ENCODE assay signal across 8 cellular contexts in the genomic region with DNA sequence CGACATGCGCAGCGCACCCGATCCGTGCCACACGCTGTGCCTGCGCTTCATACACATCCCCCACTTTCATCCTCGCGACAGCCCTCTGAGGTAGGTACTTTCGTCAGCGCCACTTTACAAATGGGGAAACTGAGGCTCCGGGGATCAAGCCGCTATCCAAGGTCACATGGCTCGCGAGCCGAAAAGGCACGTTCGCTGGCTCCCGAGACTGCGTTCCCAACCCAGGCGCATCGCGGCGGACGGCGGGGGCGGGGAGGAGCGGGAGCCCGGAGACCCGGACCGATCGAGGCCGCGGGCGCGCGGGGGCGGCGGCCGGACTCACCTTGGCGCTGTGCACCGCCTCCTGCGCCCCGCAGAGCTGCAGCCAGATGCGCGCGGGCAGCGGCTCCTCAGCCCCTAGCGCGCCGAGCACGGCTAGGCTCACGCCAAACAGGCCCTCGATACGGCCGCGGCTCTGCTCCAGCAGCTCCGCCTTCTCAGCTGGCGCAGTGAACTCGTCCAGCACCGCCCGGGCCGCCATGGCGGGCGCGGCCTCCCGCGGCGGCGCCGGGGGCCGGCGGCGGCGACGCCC. TPM values are rescaled to one million over a fixed set of nuclear protein-coding genes. Genes with fewer than 3 reads are reported as not detected.
DNase-seq lines count a peak whose midpoint lies in the region; ATAC-seq and TF ChIP-seq lines count a peak whose summit lies in the region.

No MANE protein-coding gene starts in this region.

- peaks cover 35% of the 10 kb centered on the region for H3K4me1 Mint-ChIP-seq in stimulated activated effector memory CD8-positive, alpha-beta T cell treated with anti-CD3 and anti-CD28 coated beads, Interleukin-12 subunit alpha, Interleukin-12 subunit beta, amount 100 ng/mL, for 72 hours

- no peaks in the 10 kb centered on the region for H3K36me3 ChIP-seq in liver (ENCODE audit: control insufficient read depth in 4 of 4, insufficient read depth in 3 of 4, low read depth in 1 of 4, low read length in 3 of 4)

- H3K36me3 Mint-ChIP-seq in stimulated activated effector memory CD8-positive, alpha-beta T cell treated with anti-CD3 and anti-CD28 coated beads, Interleukin-12 subunit alpha, Interleukin-12 subunit beta, amount 100 ng/mL, for 72 hours, result peaks cover 24% of the 10 kb centered on the region

- DNase-seq in ELF-1 (ENCODE audit: low read depth, low spot score) (peak; percentile 46), HuH-7 (ENCODE audit: low spot score) (peak; percentile 23), T-helper 2 cell (peak in 3 of 5 experiments; percentile 32 to 80 (median 33)), cerebellar cortex (ENCODE audit: low spot score) (peak; percentile 36), GM20000 (ENCODE audit: low spot score) (no peak)
- no peak for DNase-seq in stimulated activated effector memory CD8-positive, alpha-beta T cell treated with anti-CD3 and anti-CD28 coated beads, Interleukin-12 subunit alpha, Interleukin-12 subunit beta, amount 100 ng/mL, for 72 hours (ENCODE audit: low spot score in 2 of 2)

- TF ChIP-seq CTCF in liver (IDR thresholded peaks at IDR 0.05; ENCODE audit: low read depth, low read length, missing input control), result no peak
- TF ChIP-seq CTCF in GM20000 (IDR thresholded peaks at IDR 0.05; ENCODE audit: extremely low read depth, missing control alignments), result no peak

- peak; percentile 32 for ATAC-seq in GM21619 (IDR thresholded peaks at IDR 0.05; ENCODE audit: unreplicated experiment)
- ATAC-seq in stimulated activated effector memory CD8-positive, alpha-beta T cell treated with anti-CD3 and anti-CD28 coated beads, Interleukin-12 subunit alpha, Interleukin-12 subunit beta, amount 100 ng/mL, for 72 hours, result peak; percentile 66

- no peaks in the 10 kb centered on the region for H3K27me3 ChIP-seq in liver (ENCODE audit: control insufficient read depth in 4 of 4, insufficient read depth in 4 of 4, low read length in 3 of 4)

- peak overlapping the region; percentile 92 to 98 (median 96) for H3K4me3 ChIP-seq in liver (ENCODE audit: low read depth in 1 of 3, low read length in 3 of 3)

- H3K9me3 ChIP-seq in liver (ENCODE audit: control insufficient read depth in 4 of 4, low read length in 3 of 4), result no peaks in the 10 kb centered on the region

- H3K9ac ChIP-seq in liver (ENCODE audit: low read depth in 1 of 2, low read length in 2 of 2), result peak overlapping the region; percentile 87 to 95

- peak overlapping the region; percentile 97 for H3K27ac Mint-ChIP-seq in stimulated activated effector memory CD8-positive, alpha-beta T cell treated with anti-CD3 and anti-CD28 coated beads, Interleukin-12 subunit alpha, Interleukin-12 subunit beta, amount 100 ng/mL, for 72 hours

- peak overlapping the region; percentile 86 to 92 for H3K27ac ChIP-seq in liver (ENCODE audit: low read depth in 1 of 2, low read length in 2 of 2)

- under 1% methylated on average over 76 of the region's 76 CpGs for WGBS in liver

- peaks cover 8 to 49% (median 39%) of the 10 kb centered on the region in 4 donors for H3K4me1 ChIP-seq in liver (ENCODE audit: control insufficient read depth in 4 of 4, insufficient read depth in 4 of 4, low read length in 3 of 4)

- no peak for TF ChIP-seq RAD21 in liver (IDR thresholded peaks at IDR 0.05)

- no peak overlapping the region for H3K4me3 Mint-ChIP-seq in stimulated activated effector memory CD8-positive, alpha-beta T cell treated with anti-CD3 and anti-CD28 coated beads, Interleukin-12 subunit alpha, Interleukin-12 subunit beta, amount 100 ng/mL, for 72 hours

- H3K9me3 Mint-ChIP-seq in stimulated activated effector memory CD8-positive, alpha-beta T cell treated with anti-CD3 and anti-CD28 coated beads, Interleukin-12 subunit alpha, Interleukin-12 subunit beta, amount 100 ng/mL, for 72 hours, result no peaks in the 10 kb centered on the region

TF ChIP-seq in liver, 16 proteins besides CTCF, POLR2A, EP300 and RAD21:
- no peak for TF ChIP-seq EGR1 (IDR thresholded peaks at IDR 0.05; ENCODE audit: low read depth in 2 of 2)
- TF ChIP-seq, protein P1, sequence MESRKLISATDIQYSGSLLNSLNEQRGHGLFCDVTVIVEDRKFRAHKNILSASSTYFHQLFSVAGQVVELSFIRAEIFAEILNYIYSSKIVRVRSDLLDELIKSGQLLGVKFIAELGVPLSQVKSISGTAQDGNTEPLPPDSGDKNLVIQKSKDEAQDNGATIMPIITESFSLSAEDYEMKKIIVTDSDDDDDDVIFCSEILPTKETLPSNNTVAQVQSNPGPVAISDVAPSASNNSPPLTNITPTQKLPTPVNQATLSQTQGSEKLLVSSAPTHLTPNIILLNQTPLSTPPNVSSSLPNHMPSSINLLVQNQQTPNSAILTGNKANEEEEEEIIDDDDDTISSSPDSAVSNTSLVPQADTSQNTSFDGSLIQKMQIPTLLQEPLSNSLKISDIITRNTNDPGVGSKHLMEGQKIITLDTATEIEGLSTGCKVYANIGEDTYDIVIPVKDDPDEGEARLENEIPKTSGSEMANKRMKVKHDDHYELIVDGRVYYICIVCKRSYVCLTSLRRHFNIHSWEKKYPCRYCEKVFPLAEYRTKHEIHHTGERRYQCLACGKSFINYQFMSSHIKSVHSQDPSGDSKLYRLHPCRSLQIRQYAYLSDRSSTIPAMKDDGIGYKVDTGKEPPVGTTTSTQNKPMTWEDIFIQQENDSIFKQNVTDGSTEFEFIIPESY (IDR thresholded peaks at IDR 0.05), result no peak
- no peak for TF ChIP-seq YY1 (IDR thresholded peaks at IDR 0.05)
- no peak for TF ChIP-seq GABPA (IDR thresholded peaks at IDR 0.05 in 1 of 2, conservative IDR thresholded peaks at IDR 0.05 in 1 of 2)

RNA-seq across cellular contexts. Expression of gene N4BP1, which starts 0.4 kb away (rescaled TPM):
- 10 to 100 TPM; 10.8 to 14.5 TPM for total RNA-seq in liver
- 1 to 10 TPM; 4.4 to 5.7 TPM for polyA plus RNA-seq in liver

Comparison
In these comparisons a context has a peak if more than half of its experiments do, and no peak if none do; other contexts are left out.
1. DNase-seq: peak in ELF-1 (single experiment), HuH-7 (single experiment), T-helper 2 cell (3 of 5) and cerebellar cortex (single experiment); none in stimulated activated effector memory CD8-positive, alpha-beta T cell treated with anti-CD3 and anti-CD28 coated beads, Interleukin-12 subunit alpha, Interleukin-12 subunit beta, amount 100 ng/mL, for 72 hours (0 of 2) and GM20000 (single experiment).